20 cellular contexts compared by ENCODE assay signal in genomic region chr3:123644358-123644757, GRCh38. TPM values are rescaled to one million over a fixed set of nuclear protein-coding genes. Genes with fewer than 3 reads are reported as not detected.
DNase-seq lines count a peak whose midpoint lies in the region; ATAC-seq and TF ChIP-seq lines count a peak whose summit lies in the region.
"Had no signal": no experiment of that assay in that cellular context is flagged by ENCODE, and none has a peak within 500 bp of the region (broad histone marks: within the 10 kb centered on the region; RNA-seq: fewer than 3 reads in every experiment).

No MANE protein-coding gene starts in this region.

- no peaks in the 10 kb centered on the region for H3K4me1 ChIP-seq in HEK293 (ENCODE audit: control insufficient read depth, insufficient read depth, low read length)
- H3K4me1 ChIP-seq in ascending aorta, result peaks cover 5 to 20% of the 10 kb centered on the region in 2 donors
- peaks cover 12 to 67% of the 10 kb centered on the region in 2 donors for H3K4me1 ChIP-seq in thoracic aorta (ENCODE audit: control insufficient read depth in 1 of 2, low read depth in 2 of 2)
- H3K4me1 ChIP-seq: BE2C, HAP-1 had no signal

- POLR2A ChIA-PET in HEK293 (lab: Yijun Ruan, JAX), result no interaction called here

- H3K27me3 ChIP-seq in ascending aorta, result no peaks in the 10 kb centered on the region
- no peaks in the 10 kb centered on the region for H3K27me3 ChIP-seq in thoracic aorta (replicated peaks; ENCODE audit: insufficient read depth)
- H3K27me3 ChIP-seq: BE2C had no signal

- H3K27ac ChIP-seq in HEK293 (ENCODE audit: extremely low read depth, low read depth, low read length), result no peak overlapping the region
- peak overlapping the region; percentile 28 to 56 for H3K27ac ChIP-seq in ascending aorta
- peak overlapping the region; percentile 58 to 83 for H3K27ac ChIP-seq in thoracic aorta
- H3K27ac ChIP-seq: GM23248, RWPE1 had no signal

- intact Hi-C loops in ascending aorta (cut with DNase I), result loop anchor here (10.0 kb wide), 1 partner anchor 340 kb away; no protein-coding TSS in a partner anchor

- DNase-seq in ascending aorta (ENCODE audit: low spot score in 2 of 2) (no peak), mesenteric fat pad (ENCODE audit: low spot score) (peak; percentile 28), thoracic aorta (ENCODE audit: low spot score) (no peak), NCI-H82 treated with DMSO at 0.1 percent for 48 hours (lab: John Stamatoyannopoulos, UW; ENCODE audit: unreplicated experiment) (no peak)
- DNase-seq: BE2C; CD4-positive, CD25-positive, alpha-beta regulatory T cell; COR-L47; DMS 273 treated with DMSO at 0.1 percent for 48 hours; GM23248; NCI-H1092 treated with DMSO at 0.1 percent for 48 hours; NCI-H146; NCI-H2081; NCI-H446 treated with DMSO at 0.1 percent for 48 hours; NCI-H748 treated with DMSO at 0.1 percent for 48 hours; PC-3 had no signal

- CTCF ChIA-PET in HEK293 (lab: Yijun Ruan, JAX), result interaction anchor here (6.9 kb wide), 1 partner anchor 8 kb away, joined by 82 read pairs; no protein-coding TSS in a partner anchor

- H3K36me3 ChIP-seq in HEK293 (ENCODE audit: control insufficient read depth in 2 of 2, insufficient read depth in 1 of 2, low read length in 2 of 2), result peaks cover 0 to 10% of the 10 kb centered on the region in 2 experiments; a peak in 1 of 3 replicates
- peaks cover 74 to 78% of the 10 kb centered on the region in 2 donors for H3K36me3 ChIP-seq in ascending aorta
- H3K36me3 ChIP-seq in thoracic aorta, result peaks cover 70% of the 10 kb centered on the region
- H3K36me3 ChIP-seq: BE2C had no signal

- H3K9me3 ChIP-seq in HEK293 (ENCODE audit: control insufficient read depth, insufficient read depth, low read depth, low read length), result no peaks in the 10 kb centered on the region
- H3K9me3 ChIP-seq in ascending aorta, result no peaks in the 10 kb centered on the region
- H3K9me3 ChIP-seq in thoracic aorta, result no peaks in the 10 kb centered on the region
- H3K9me3 ChIP-seq: BE2C, HAP-1 had no signal

- H3K4me3 ChIP-seq in HEK293 (ENCODE audit: low read depth, low read length) (no peak overlapping the region), ascending aorta (no peak overlapping the region), thoracic aorta (no peak overlapping the region)
- H3K4me3 ChIP-seq: GM23248, HAP-1 had no signal

- TF ChIP-seq CTCF in HEK293 (tag by site-specific recombination; IDR thresholded peaks at IDR 0.05) (no peak), ascending aorta (IDR thresholded peaks at IDR 0.05) (no peak), thoracic aorta (IDR thresholded peaks at IDR 0.05) (no peak)

- ATAC-seq in thoracic aorta (ENCODE audit: insufficient number of reproducible peaks, low FRiP score, low read depth) (no peak), GM21529 (IDR thresholded peaks at IDR 0.05; ENCODE audit: unreplicated experiment) (no peak), GM19455 (IDR thresholded peaks at IDR 0.05; ENCODE audit: unreplicated experiment) (no peak)
- ATAC-seq: PC-3 had no signal

TF ChIP-seq in HEK293, 187 proteins besides CTCF, POLR2A, EP300 and RAD21:
- TF ChIP-seq ZNF837 (tag by site-specific recombination; IDR thresholded peaks at IDR 0.05), result no peak
- no peak for TF ChIP-seq ZNF571 (tag by site-specific recombination; IDR thresholded peaks at IDR 0.05)
- TF ChIP-seq ZFHX2 (tag by site-specific recombination; conservative IDR thresholded peaks at IDR 0.05), result 0 out of 2 replicates have a peak, but pooled peaks have one; percentile 8
- no peak for TF ChIP-seq ZNF140 (tag by site-specific recombination; IDR thresholded peaks at IDR 0.05)
- no peak for TF ChIP-seq ZNF76 (tag by site-specific recombination; IDR thresholded peaks at IDR 0.05; ENCODE audit: borderline replicate concordance, low read depth)
TF ChIP-seq in HEK293: peak in this region for 1.

RNA-seq across cellular contexts. Expression of gene HACD2, which starts 59.5 kb away (rescaled TPM):
- total RNA-seq in ascending aorta, result 10.2 TPM
- 39.0 TPM for total RNA-seq in mesenteric fat pad
- total RNA-seq in thoracic aorta, result 10 to 100 TPM; 18.8 to 22.6 TPM
